Comparison of ENCODE assay signal across 9 cellular contexts in genomic region chr12:26097046-26097878, GRCh38. TPM values are rescaled to one million over a fixed set of nuclear protein-coding genes. Genes with fewer than 3 reads are reported as not detected.
A peak's percentile ranks its signal among the peaks of the same experiment; 100 is the strongest.
DNase-seq lines count a peak whose midpoint lies in the region; ATAC-seq, FAIRE-seq and TF ChIP-seq lines count a peak whose summit lies in the region.
"Had no signal": no experiment of that assay in that cellular context is flagged by ENCODE, and none has a peak within 500 bp of the region (broad histone marks: within the 10 kb centered on the region; RNA-seq: fewer than 3 reads in every experiment).

No MANE protein-coding gene starts in this region.

- TF ChIP-seq POLR2A in HepG2 (IDR thresholded peaks at IDR 0.05; ENCODE audit: insufficient read depth in 1 of 2, low read depth in 2 of 2, low read length in 2 of 2): no peak

- no peak overlapping the region for H3K27ac ChIP-seq in HepG2 (ENCODE audit: extremely low read length, insufficient read depth, low read length)
- H3K27ac ChIP-seq: BLaER1 treated with 17β-estradiol and CSF1 and Interleukin-3, amounts not matched to agents 10 nM and 100 nM had no signal

- H2AFZ ChIP-seq in HepG2 (ENCODE audit: low read length): no peak overlapping the region

- TF ChIP-seq CTCF in choroid plexus epithelial cell (conservative IDR thresholded peaks at IDR 0.05; ENCODE audit: low read depth, low read length) (peak; percentile 98), HepG2 (CRISPR knock-in tag; IDR thresholded peaks at IDR 0.05) (peak; percentile 83)

- no peaks in the 10 kb centered on the region; a peak in 1 of 5 replicates for H3K27me3 ChIP-seq in HepG2 (ENCODE audit: control insufficient read depth in 1 of 2, insufficient read depth in 2 of 2, low read length in 2 of 2)
- H3K27me3 ChIP-seq: BLaER1 treated with 17β-estradiol and CSF1 and Interleukin-3, amounts not matched to agents 10 nM and 100 nM had no signal

- no peaks in the 10 kb centered on the region for H3K9me3 ChIP-seq in HepG2 (ENCODE audit: low read length)
- H3K9me3 ChIP-seq: BLaER1 treated with 17β-estradiol and CSF1 and Interleukin-3, amounts not matched to agents 10 nM and 100 nM had no signal

- in situ Hi-C loops in HepG2 (cut with HindIII; ENCODE audit: extremely low pct_ligation_motif_present, low pct_unique_long_range_greater_than_20kb): no loop called here

- TF ChIP-seq EP300 in HepG2 (IDR thresholded peaks at IDR 0.05; ENCODE audit: low read depth in 2 of 2, low read length in 2 of 2) (no peak), HepG2 (CRISPR knock-in tag; IDR thresholded peaks at IDR 0.05; ENCODE audit: borderline replicate concordance) (no peak)

- CTCF ChIA-PET in HepG2 (lab: Yijun Ruan, JAX; ENCODE audit: low intra/inter-chr PET ratio, low total read pairs): interaction anchor here (1.5 kb wide), 1 partner anchor 337 kb away, joined by 3 read pairs; no protein-coding TSS in a partner anchor

- WGBS in HepG2 (ENCODE audit: low lambda C conversion rate): 4% methylated on average over 6 of the region's 6 CpGs

- no TSS peak for BruUV-seq in HepG2 (replicated peaks; lab: Mats Ljungman, UMichigan)

- intact Hi-C loops in HepG2 (cut with micrococcal nuclease; ENCODE audit: unreplicated experiment): loop anchor here (2.0 to 5.0 kb wide), 4 partner anchors 175 to 554 kb away; no protein-coding TSS in a partner anchor

- no peak overlapping the region for H3K4me2 ChIP-seq in HepG2 (ENCODE audit: low read depth, low read length)
- H3K4me2 ChIP-seq: BLaER1 treated with 17β-estradiol and CSF1 and Interleukin-3, amounts not matched to agents 10 nM and 100 nM had no signal

- H3K4me1 ChIP-seq in HepG2 (ENCODE audit: insufficient read depth, low read length): peaks cover 11% of the 10 kb centered on the region

- peak; percentile 59; the same call in 1 of the 2 replicates for TF ChIP-seq RAD21 in HepG2 (CRISPR knock-in tag; IDR thresholded peaks at IDR 0.05)

- no peaks in the 10 kb centered on the region for H3K79me2 ChIP-seq in HepG2 (ENCODE audit: insufficient read depth, low read length)

- no peak overlapping the region for H3K4me3 ChIP-seq in choroid plexus epithelial cell (ENCODE audit: low read depth, low read length)
- H3K4me3 ChIP-seq in HepG2 (replicated peaks in 1 of 3; ENCODE audit: insufficient read depth in 1 of 3, low read depth in 2 of 3, low read length in 3 of 3): no peak overlapping the region
- H3K4me3 ChIP-seq: BLaER1 treated with 17β-estradiol and CSF1 and Interleukin-3, amounts not matched to agents 10 nM and 100 nM had no signal

- H4K20me1 ChIP-seq in HepG2 (ENCODE audit: insufficient read depth, low read length): no peaks in the 10 kb centered on the region
- H4K20me1 ChIP-seq: BLaER1 treated with 17β-estradiol and CSF1 and Interleukin-3, amounts not matched to agents 10 nM and 100 nM had no signal

- H3K36me3 ChIP-seq in HepG2 (replicated peaks in 1 of 2; ENCODE audit: control insufficient read depth in 1 of 2, insufficient read depth in 2 of 2, low read length in 2 of 2): no peaks in the 10 kb centered on the region
- H3K36me3 ChIP-seq: BLaER1 treated with 17β-estradiol and CSF1 and Interleukin-3, amounts not matched to agents 10 nM and 100 nM had no signal

- peak; percentile 25 for DNase-seq in NCI-H1092 treated with DMSO at 0.1 percent for 48 hours (lab: John Stamatoyannopoulos, UW)
- DNase-seq in NCI-H1092 (lab: John Stamatoyannopoulos, UW): no peak
- peak; percentile 49 for DNase-seq in NCI-H446 treated with DMSO at 0.1 percent for 48 hours (lab: John Stamatoyannopoulos, UW)
- peak; percentile 48 for DNase-seq in activated CD4-positive, CD25-positive, alpha-beta regulatory T cell treated with anti-CD3 and anti-CD28 coated beads, Interleukin-2, amount 50 U/mL, for 72 hours
- DNase-seq in choroid plexus epithelial cell (ENCODE audit: low read depth): peak; percentile 87
- peak; percentile 49 for DNase-seq in HepG2 (ENCODE audit: low spot score)
- DNase-seq in stimulated activated CD4-positive, alpha-beta T cell treated with anti-CD3 and anti-CD28 coated beads, TNF-alpha, amount 100 ng/mL, for 48 hours (ENCODE audit: low read depth in 3 of 3): peak; percentile 12 to 31 (median 22)

- POLR2A ChIA-PET in HepG2 (lab: Yijun Ruan, JAX): no interaction called here

- H3K9ac ChIP-seq in HepG2 (ENCODE audit: insufficient read depth, low read depth, low read length): no peak overlapping the region
- H3K9ac ChIP-seq: BLaER1 treated with 17β-estradiol and CSF1 and Interleukin-3, amounts not matched to agents 10 nM and 100 nM had no signal

- peak; percentile 81 for FAIRE-seq in HepG2 (lab: Jason Lieb, UNC)

- ATAC-seq in HG03097 (IDR thresholded peaks at IDR 0.05; ENCODE audit: low FRiP score, unreplicated experiment): peak; percentile 70
- ATAC-seq in HepG2: peak; percentile 93

TF ChIP-seq in HepG2, 621 proteins besides CTCF, POLR2A, EP300 and RAD21 (continues in another document):
- no peak for TF ChIP-seq XRCC5 (optimal IDR thresholded peaks at IDR 0.05; ENCODE audit: low read length)
- TF ChIP-seq NCOA2 (CRISPR knock-in tag; IDR thresholded peaks at IDR 0.05): no peak
- TF ChIP-seq TEAD3 (CRISPR knock-in tag; optimal IDR thresholded peaks at IDR 0.05; ENCODE audit: borderline replicate concordance): peak; percentile 37
- TF ChIP-seq SMC3 (IDR thresholded peaks at IDR 0.05; ENCODE audit: low read length): peak; percentile 79
- TF ChIP-seq ZFP36 (IDR thresholded peaks at IDR 0.05; ENCODE audit: borderline replicate concordance, low read depth, low read length, partially characterized antibody): peak; percentile 23
- no peak for TF ChIP-seq TERF1 (CRISPR knock-in tag; IDR thresholded peaks at IDR 0.05)
- no peak for TF ChIP-seq TGIF2 (CRISPR knock-in tag; IDR thresholded peaks at IDR 0.05)
- TF ChIP-seq MAFF (IDR thresholded peaks at IDR 0.05; ENCODE audit: low read depth, low read length): peak; percentile 68
- TF ChIP-seq, protein P1, sequence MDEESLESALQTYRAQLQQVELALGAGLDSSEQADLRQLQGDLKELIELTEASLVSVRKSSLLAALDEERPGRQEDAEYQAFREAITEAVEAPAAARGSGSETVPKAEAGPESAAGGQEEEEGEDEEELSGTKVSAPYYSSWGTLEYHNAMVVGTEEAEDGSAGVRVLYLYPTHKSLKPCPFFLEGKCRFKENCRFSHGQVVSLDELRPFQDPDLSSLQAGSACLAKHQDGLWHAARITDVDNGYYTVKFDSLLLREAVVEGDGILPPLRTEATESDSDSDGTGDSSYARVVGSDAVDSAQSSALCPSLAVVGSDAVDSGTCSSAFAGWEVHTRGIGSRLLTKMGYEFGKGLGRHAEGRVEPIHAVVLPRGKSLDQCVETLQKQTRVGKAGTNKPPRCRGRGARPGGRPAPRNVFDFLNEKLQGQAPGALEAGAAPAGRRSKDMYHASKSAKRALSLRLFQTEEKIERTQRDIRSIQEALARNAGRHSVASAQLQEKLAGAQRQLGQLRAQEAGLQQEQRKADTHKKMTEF (CRISPR knock-in tag; IDR thresholded peaks at IDR 0.05): no peak
- TF ChIP-seq STAG1 (CRISPR knock-in tag; IDR thresholded peaks at IDR 0.05): peak; percentile 91
- TF ChIP-seq MAFK (conservative IDR thresholded peaks at IDR 0.05 in 1 of 2, IDR thresholded peaks at IDR 0.05 in 1 of 2; ENCODE audit: low read length in 2 of 2): peak; percentile 70 to 85

RNA-seq across cellular contexts. Expression of gene BHLHE41, which starts 27.6 kb away (rescaled TPM):
- total RNA-seq in HepG2 (2016; rRNA removed; fragmentation: Illumina TruSeq; extraction: Trizol): not detected in 2 replicates
- total RNA-seq in HepG2 (2016; cell fraction: cytosol; rRNA removed; fragmentation: Illumina TruSeq; extraction: Trizol; ENCODE audit: low read depth): not detected in 2 replicates
- total RNA-seq in HepG2 (2016; cell fraction: insoluble cytoplasmic fraction; rRNA removed; fragmentation: Illumina TruSeq; extraction: Trizol): not detected in 2 replicates
- not detected in 2 replicates for total RNA-seq in HepG2 (2016; cell fraction: membrane; rRNA removed; fragmentation: Illumina TruSeq; extraction: Trizol)
- total RNA-seq in HepG2 (2016; cell fraction: nucleus; rRNA removed; fragmentation: Illumina TruSeq; extraction: Trizol): not detected in 2 replicates
- polyA plus RNA-seq in HepG2 (2011; rRNA removed): 0.03 and 0.13 TPM in 2 replicates
- polyA plus RNA-seq in HepG2 (2011; cell fraction: cytosol; rRNA removed): 0.01 TPM in 2 replicates
- polyA plus RNA-seq in HepG2 (2011; cell fraction: nucleus; rRNA removed): 0.08 and 0.40 TPM in 2 replicates
- polyA plus RNA-seq in HepG2 (2012): not detected in 2 replicates
- polyA plus RNA-seq in HepG2 (2016; cell fraction: cytosol; fragmentation: Illumina TruSeq; extraction: Trizol; ENCODE audit: low read depth): not detected in 2 replicates
- not detected in 2 replicates for polyA plus RNA-seq in HepG2 (2016; cell fraction: insoluble cytoplasmic fraction; fragmentation: Illumina TruSeq; extraction: Trizol; ENCODE audit: low read depth)
- not detected in 2 replicates for polyA plus RNA-seq in HepG2 (2016; cell fraction: membrane; fragmentation: Illumina TruSeq; extraction: Trizol; ENCODE audit: low read depth)
- 0.15 TPM in 1 of 2 replicates, not detected in the other for polyA plus RNA-seq in HepG2 (2016; cell fraction: nucleus; fragmentation: Illumina TruSeq; extraction: Trizol; ENCODE audit: insufficient read depth, low read depth)
- polyA minus RNA-seq in HepG2 (2011; rRNA and poly(A)+ RNA removed; ENCODE audit: low replicate concordance): 0.06 TPM in 1 of 2 replicates, not detected in the other
- polyA minus RNA-seq in HepG2 (2011; cell fraction: cytosol; rRNA and poly(A)+ RNA removed): not detected in 2 replicates
- polyA minus RNA-seq in HepG2 (2011; cell fraction: nucleus; rRNA and poly(A)+ RNA removed): not detected in 2 replicates
